ENCODE assay signal across 12 cellular contexts in genomic region chr2:189222440-189222839, GRCh38. TPM values are rescaled to one million over a fixed set of nuclear protein-coding genes. Genes with fewer than 3 reads are reported as not detected.
A peak's percentile ranks its signal among the peaks of the same experiment; 100 is the strongest.
DNase-seq lines count a peak whose midpoint lies in the region; ATAC-seq and TF ChIP-seq lines count a peak whose summit lies in the region.
"Had no signal": no experiment of that assay in that cellular context is flagged by ENCODE, and none has a peak within 500 bp of the region (broad histone marks: within the 10 kb centered on the region; RNA-seq: fewer than 3 reads in every experiment).

No MANE protein-coding gene starts in this region.

- H3K4me3 ChIP-seq in GM23338 = no peak overlapping the region
- H3K4me3 ChIP-seq in Panc1 (ENCODE audit: low read depth in 2 of 2, low read length in 2 of 2) = peak overlapping the region in 1 of 2 experiments; percentile 17; a peak in 2 of 4 replicates
- H3K4me3 ChIP-seq in fibroblast of lung (replicated peaks in 1 of 4; ENCODE audit: control extremely low read depth in 1 of 4, insufficient read depth in 1 of 4, low read depth in 3 of 4, low read length in 4 of 4) = no peak overlapping the region
- no peak overlapping the region for H3K4me3 ChIP-seq in A673 (ENCODE audit: low read depth, low read length, poor library complexity, severe bottlenecking)
- no peak overlapping the region for H3K4me3 ChIP-seq in CD8-positive, alpha-beta memory T cell (ENCODE audit: low read length)
- H3K4me3 ChIP-seq in WERI-Rb-1 (ENCODE audit: low read depth, low read length) = no peak overlapping the region

- H3K36me3 ChIP-seq in GM23338 (ENCODE audit: insufficient read depth) = no peaks in the 10 kb centered on the region
- no peaks in the 10 kb centered on the region for H3K36me3 ChIP-seq in Panc1 (ENCODE audit: control insufficient read depth, insufficient read depth, low read length)
- H3K36me3 ChIP-seq in fibroblast of lung (ENCODE audit: control insufficient read depth, insufficient read depth, low read length) = no peaks in the 10 kb centered on the region
- no peaks in the 10 kb centered on the region for H3K36me3 ChIP-seq in A673 (ENCODE audit: insufficient read depth, low read length, poor library complexity, severe bottlenecking)
- no peaks in the 10 kb centered on the region for H3K36me3 ChIP-seq in CD8-positive, alpha-beta memory T cell (ENCODE audit: insufficient read depth, low read length)
- no peaks in the 10 kb centered on the region for H3K36me3 ChIP-seq in WERI-Rb-1

- H2AFZ ChIP-seq in GM23338 (no peak overlapping the region), fibroblast of lung (ENCODE audit: low read length) (peak overlapping the region; percentile 83)

- peak overlapping the region; percentile 17; the same call in 1 of the 2 replicates for H3K27ac Mint-ChIP-seq in GM23338
- no peak overlapping the region for H3K27ac Mint-ChIP-seq in CD8-positive, alpha-beta memory T cell
- H3K27ac Mint-ChIP-seq: natural killer cell had no signal

- H3K27ac ChIP-seq in GM23338 (ENCODE audit: low read depth) (no peak overlapping the region), Panc1 (ENCODE audit: low read length) (peak overlapping the region; percentile 73), fibroblast of lung (ENCODE audit: insufficient read depth, low read length) (no peak overlapping the region), A673 (ENCODE audit: low read depth, low read length, poor library complexity, severe bottlenecking) (no peak overlapping the region), WERI-Rb-1 (no peak overlapping the region)
- H3K27ac ChIP-seq in CD8-positive, alpha-beta memory T cell (ENCODE audit: low read depth, low read length) = no peak overlapping the region

- no peak for DNase-seq in GM23338 (ENCODE audit: low spot score)
- no peak for DNase-seq in Panc1 (ENCODE audit: low read depth, low spot score)
- peak; percentile 53 to 71 for DNase-seq in fibroblast of lung (ENCODE audit: low read depth in 2 of 2)
- DNase-seq in pons (ENCODE audit: low spot score) = peak; percentile 11
- DNase-seq in A673 (ENCODE audit: low spot score) = no peak
- DNase-seq in CD8-positive, alpha-beta memory T cell = no peak
- DNase-seq in WERI-Rb-1 = no peak
- DNase-seq: activated CD4-positive, alpha-beta T cell treated with anti-CD3 and anti-CD28 coated beads, Interleukin-2, amount 50 U/mL, for 48 hours; glutamatergic neuron; GOT3; natural killer cell had no signal

- BruUV-seq in Panc1 (replicated peaks; lab: Mats Ljungman, UMichigan) = no TSS peak
- no TSS peak for BruUV-seq in A673 (replicated peaks; lab: Mats Ljungman, UMichigan)

- H3K36me3 Mint-ChIP-seq in GM23338 (ENCODE audit: low read depth) = no peaks in the 10 kb centered on the region
- no peaks in the 10 kb centered on the region for H3K36me3 Mint-ChIP-seq in CD8-positive, alpha-beta memory T cell
- H3K36me3 Mint-ChIP-seq: natural killer cell had no signal

- H3K27me3 ChIP-seq in GM23338 (ENCODE audit: insufficient read depth) (no peaks in the 10 kb centered on the region), Panc1 (ENCODE audit: control insufficient read depth, insufficient read depth, low read length) (no peaks in the 10 kb centered on the region), fibroblast of lung (ENCODE audit: control insufficient read depth, insufficient read depth, low read length) (no peaks in the 10 kb centered on the region), A673 (replicated peaks; ENCODE audit: insufficient read depth, low read depth, low read length, poor library complexity) (no peaks in the 10 kb centered on the region), WERI-Rb-1 (ENCODE audit: insufficient read depth, low read depth, severe bottlenecking) (no peaks in the 10 kb centered on the region)
- no peaks in the 10 kb centered on the region for H3K27me3 ChIP-seq in CD8-positive, alpha-beta memory T cell (ENCODE audit: insufficient read depth, low read length, poor library complexity, severe bottlenecking)

- intact Hi-C loops in Panc1 (cut with micrococcal nuclease; ENCODE audit: unreplicated experiment) (no loop called here), A673 (cut with micrococcal nuclease; ENCODE audit: unreplicated experiment) (no loop called here)

- CTCF ChIA-PET in Panc1 (lab: Charles Lee) (interaction anchor here (0.9 kb wide), 1 partner anchor 47 kb away, joined by 5 read pairs; no protein-coding TSS in a partner anchor), A673 (lab: Charles Lee) (no interaction called here)
- CTCF ChIA-PET in CD8-positive, alpha-beta memory T cell (lab: Charles Lee) = no interaction called here

- ATAC-seq in GM23338 = no peak
- peak; percentile 61 for ATAC-seq in Panc1
- ATAC-seq in HG02884 (IDR thresholded peaks at IDR 0.05; ENCODE audit: unreplicated experiment) = no peak
- ATAC-seq: natural killer cell had no signal

- H3K9ac ChIP-seq in fibroblast of lung (ENCODE audit: insufficient read depth, low read length) = no peak overlapping the region

- no peak overlapping the region for H3K4me3 Mint-ChIP-seq in GM23338
- no peak overlapping the region for H3K4me3 Mint-ChIP-seq in CD8-positive, alpha-beta memory T cell
- H3K4me3 Mint-ChIP-seq: natural killer cell had no signal

- H3K9me3 ChIP-seq in Panc1 (ENCODE audit: control insufficient read depth, insufficient read depth, low read depth, low read length) (no peaks in the 10 kb centered on the region; the same call in 1 of the 2 replicates), fibroblast of lung (ENCODE audit: control insufficient read depth, insufficient read depth, low read depth, low read length) (no peaks in the 10 kb centered on the region), A673 (ENCODE audit: low read depth, low read length, poor library complexity, severe bottlenecking) (no peaks in the 10 kb centered on the region), WERI-Rb-1 (ENCODE audit: severe bottlenecking) (no peaks in the 10 kb centered on the region)
- H3K9me3 ChIP-seq in CD8-positive, alpha-beta memory T cell (ENCODE audit: low read length) = no peaks in the 10 kb centered on the region

- H3K4me2 ChIP-seq in GM23338 (no peak overlapping the region), fibroblast of lung (ENCODE audit: extremely low read depth, insufficient read depth, low read length) (peak overlapping the region; percentile 41)

- H3K4me1 ChIP-seq in GM23338 (ENCODE audit: insufficient read depth) = peaks cover 20% of the 10 kb centered on the region
- peaks cover 13% of the 10 kb centered on the region for H3K4me1 ChIP-seq in Panc1 (ENCODE audit: control insufficient read depth, insufficient read depth, low read length)
- H3K4me1 ChIP-seq in fibroblast of lung (ENCODE audit: control insufficient read depth, extremely low read depth, insufficient read depth, low read length) = peaks cover 7% of the 10 kb centered on the region
- peaks cover 21% of the 10 kb centered on the region for H3K4me1 ChIP-seq in A673 (ENCODE audit: insufficient read depth, low read length, poor library complexity, severe bottlenecking)
- peaks cover 4% of the 10 kb centered on the region for H3K4me1 ChIP-seq in CD8-positive, alpha-beta memory T cell (ENCODE audit: insufficient read depth, low read length)

- H3K4me1 Mint-ChIP-seq in GM23338 = peaks cover 24% of the 10 kb centered on the region
- no peaks in the 10 kb centered on the region for H3K4me1 Mint-ChIP-seq in CD8-positive, alpha-beta memory T cell
- H3K4me1 Mint-ChIP-seq: natural killer cell had no signal

- no peaks in the 10 kb centered on the region for H3K9me3 Mint-ChIP-seq in GM23338
- H3K9me3 Mint-ChIP-seq in CD8-positive, alpha-beta memory T cell = no peaks in the 10 kb centered on the region

- no peaks in the 10 kb centered on the region for H3F3A ChIP-seq in GM23338 (replicated peaks; ENCODE audit: low read depth)

- in situ Hi-C loops in Panc1 (cut with HindIII; ENCODE audit: low pct_unique_long_range_greater_than_20kb, low sequenced_read_pairs) = no loop called here

- TF ChIP-seq CTCF in GM23338 (conservative IDR thresholded peaks at IDR 0.05; ENCODE audit: low read depth in 2 of 2) (no peak), Panc1 (IDR thresholded peaks at IDR 0.05) (no peak), fibroblast of lung (conservative IDR thresholded peaks at IDR 0.05 in 1 of 2, IDR thresholded peaks at IDR 0.05 in 1 of 2; ENCODE audit: low read depth in 1 of 2, low read length in 2 of 2) (no peak), A673 (conservative IDR thresholded peaks at IDR 0.05; ENCODE audit: low read depth, low read length) (no peak), WERI-Rb-1 (IDR thresholded peaks at IDR 0.05; ENCODE audit: low read depth, low read length) (no peak)

- H3K79me2 ChIP-seq in GM23338 (replicated peaks; ENCODE audit: insufficient read depth) (no peaks in the 10 kb centered on the region), fibroblast of lung (ENCODE audit: control insufficient read depth, insufficient read depth, low read length) (no peaks in the 10 kb centered on the region)

- H3K27me3 Mint-ChIP-seq in GM23338 (ENCODE audit: insufficient read depth, low read depth, poor library complexity) = peaks cover 3% of the 10 kb centered on the region
- H3K27me3 Mint-ChIP-seq in CD8-positive, alpha-beta memory T cell = no peaks in the 10 kb centered on the region

- H3K9me2 ChIP-seq in GM23338 (ENCODE audit: insufficient read depth) = no peaks in the 10 kb centered on the region

- no peaks in the 10 kb centered on the region for H4K20me1 ChIP-seq in GM23338 (replicated peaks; ENCODE audit: insufficient read depth)
- no peaks in the 10 kb centered on the region for H4K20me1 ChIP-seq in fibroblast of lung (ENCODE audit: control insufficient read depth, extremely low read depth, insufficient read depth, low read length)

- POLR2A ChIA-PET in Panc1 (lab: Charles Lee) (no interaction called here), A673 (lab: Charles Lee; ENCODE audit: low non-redundant PET) (no interaction called here)
- POLR2A ChIA-PET in CD8-positive, alpha-beta memory T cell (lab: Charles Lee) = no interaction called here

TF ChIP-seq in GM23338, 12 proteins besides CTCF, POLR2A, EP300 and RAD21 (continues in another document):
- no peak for TF ChIP-seq ZNF114 (CRISPR knock-in tag; IDR thresholded peaks at IDR 0.05)

RNA-seq across cellular contexts. Expression of gene COL5A2, which starts 42.9 kb away (rescaled TPM):
- 19.7 and 20.2 TPM in 2 replicates for total RNA-seq in GM23338 (2014; rRNA removed; shearing (Covaris generic))
- 6.0 and 6.7 TPM in 2 replicates for polyA plus RNA-seq in GM23338 (2016; fragmentation: Nextera tagmentation; extraction: Ambion mirVana)
- total RNA-seq in Panc1 (2021; ENCODE audit: unreplicated experiment) = 144 TPM
- 91.2 TPM for polyA plus RNA-seq in Panc1 (2012; ENCODE audit: insufficient read length)
- total RNA-seq in fibroblast of lung = 200 and 253 TPM in 2 replicates
- 93.1 and 353 TPM in 2 replicates for polyA plus RNA-seq in fibroblast of lung
- 101 and 369 TPM in 2 replicates for polyA plus RNA-seq in fibroblast of lung (2012)
- polyA minus RNA-seq in fibroblast of lung (ENCODE audit: low replicate concordance) = 109 and 270 TPM in 2 replicates
- total RNA-seq in A673 (2021) = 90.7 and 92.2 TPM in 2 replicates
- total RNA-seq in CD8-positive, alpha-beta memory T cell = 1 to 10 TPM in 1 of 2 experiments, under 1 TPM in 1; 0.66 to 1.2 TPM
- not detected for polyA plus RNA-seq in CD8-positive, alpha-beta memory T cell

Comparison
In these comparisons a context has a peak if more than half of its experiments do, and no peak if none do; other contexts are left out.
1. DNase-seq: peak in fibroblast of lung (2 of 2) and pons (single experiment); none in GM23338 (single experiment), Panc1 (single experiment), A673 (single experiment), CD8-positive, alpha-beta memory T cell (0 of 5) and WERI-Rb-1 (single experiment).